ENCODE assay signal across 32 cellular contexts in genomic region chr16:17846030-17846429, GRCh38.
DNase-seq lines count a peak whose midpoint lies in the region; TF ChIP-seq lines count a peak whose summit lies in the region.
"Had no signal": no experiment of that assay in that cellular context is flagged by ENCODE, and none has a peak within 500 bp of the region (broad histone marks: within the 10 kb centered on the region; RNA-seq: fewer than 3 reads in every experiment).

No MANE protein-coding gene starts in this region.

- no peaks in the 10 kb centered on the region for H3K36me3 ChIP-seq in osteoblast (ENCODE audit: insufficient read depth, low read length)
- H3K36me3 ChIP-seq: BE2C; BLaER1; BLaER1 treated with 17β-estradiol and CSF1 and Interleukin-3, amounts not matched to agents 10 nM and 100 nM had no signal

- no peaks in the 10 kb centered on the region for H3K9me3 ChIP-seq in osteoblast (ENCODE audit: low read depth, low read length)
- H3K9me3 ChIP-seq: A549; BE2C; BLaER1; BLaER1 treated with 17β-estradiol and CSF1 and Interleukin-3, amounts not matched to agents 10 nM and 100 nM; Caco-2 had no signal

- no peak overlapping the region for H3K27ac ChIP-seq in osteoblast (ENCODE audit: low read depth, low read length)
- H3K27ac ChIP-seq: 22Rv1; A549; BLaER1; BLaER1 treated with 17β-estradiol and CSF1 and Interleukin-3, amounts not matched to agents 10 nM and 100 nM; C4-2B had no signal

- DNase-seq in NCI-H82 (lab: John Stamatoyannopoulos, UW) (peak; percentile 59), NCI-H82 treated with DMSO at 0.1 percent for 48 hours (lab: John Stamatoyannopoulos, UW; ENCODE audit: unreplicated experiment) (no peak), M059J (ENCODE audit: low read depth) (peak; percentile 36), osteoblast (ENCODE audit: insufficient read length, low spot score, missing footprints) (peak; percentile 38), CD14-positive monocyte (ENCODE audit: low spot score) (no peak), activated T-cell treated with anti-CD3 and anti-CD28 coated beads for 4 hours (no peak)
- DNase-seq: 8988T; ACHN; AML-193; BE2C; C1 segment of cervical spinal cord; Caco-2; Calu3; CD4-positive, alpha-beta memory T cell; CD4-positive, alpha-beta T cell; CD4-positive, CD25-positive, alpha-beta regulatory T cell; CD8-positive, alpha-beta memory T cell; CD8-positive, alpha-beta T cell; COR-L47; DMS 273 treated with DMSO at 0.1 percent for 48 hours; DMS153; DMS53; DMS79; DMS79 treated with DMSO at 0.1 percent for 48 hours; DND-41; EL had no signal

- TF ChIP-seq CTCF in osteoblast (IDR thresholded peaks at IDR 0.05; ENCODE audit: extremely low read depth, low read depth, low read length) (no peak), CD14-positive monocyte (IDR thresholded peaks at IDR 0.05) (no peak)

- no peak overlapping the region for H3K4me2 ChIP-seq in osteoblast (ENCODE audit: insufficient read depth, low read length)
- H3K4me2 ChIP-seq: A549; BLaER1; BLaER1 treated with 17β-estradiol and CSF1 and Interleukin-3, amounts not matched to agents 10 nM and 100 nM had no signal

- H3K79me2 ChIP-seq in osteoblast (ENCODE audit: insufficient read depth, low read length): no peaks in the 10 kb centered on the region

- H2AFZ ChIP-seq in osteoblast (ENCODE audit: low read length): no peak overlapping the region

- H3K4me3 ChIP-seq in osteoblast (ENCODE audit: insufficient read depth, low read length): no peak overlapping the region
- H3K4me3 ChIP-seq: A549; BLaER1; BLaER1 treated with 17β-estradiol and CSF1 and Interleukin-3, amounts not matched to agents 10 nM and 100 nM had no signal

- no peaks in the 10 kb centered on the region for H4K20me1 ChIP-seq in osteoblast (ENCODE audit: insufficient read depth, low read length)
- H4K20me1 ChIP-seq: BLaER1; BLaER1 treated with 17β-estradiol and CSF1 and Interleukin-3, amounts not matched to agents 10 nM and 100 nM had no signal

- H3K27me3 Mint-ChIP-seq in CD14-positive monocyte (ENCODE audit: low read depth in 3 of 3): peaks cover 0 to 4% (median 1%) of the 10 kb centered on the region in 3 donors
- H3K27me3 Mint-ChIP-seq: CD4-positive, alpha-beta T cell had no signal

- H3K4me1 ChIP-seq in osteoblast (ENCODE audit: insufficient read depth, low read length): no peaks in the 10 kb centered on the region
- H3K4me1 ChIP-seq: A549; BE2C; BLaER1; BLaER1 treated with 17β-estradiol and CSF1 and Interleukin-3, amounts not matched to agents 10 nM and 100 nM; Caco-2 had no signal

- intact Hi-C loops in CD14-positive monocyte (cut with micrococcal nuclease): no loop called here

- no peaks in the 10 kb centered on the region for H3K36me3 Mint-ChIP-seq in CD14-positive monocyte
- H3K36me3 Mint-ChIP-seq: CD4-positive, alpha-beta memory T cell; CD4-positive, CD25-positive, alpha-beta regulatory T cell; CD8-positive, alpha-beta memory T cell; CD8-positive, alpha-beta T cell had no signal

- H3K27me3 ChIP-seq in osteoblast (ENCODE audit: insufficient read depth, low read length): peaks cover 6% of the 10 kb centered on the region
- H3K27me3 ChIP-seq: BE2C; BLaER1; BLaER1 treated with 17β-estradiol and CSF1 and Interleukin-3, amounts not matched to agents 10 nM and 100 nM had no signal

- H3K4me1 Mint-ChIP-seq in CD14-positive monocyte: no peaks in the 10 kb centered on the region
- H3K4me1 Mint-ChIP-seq: B cell; CD4-positive, alpha-beta memory T cell; CD4-positive, CD25-positive, alpha-beta regulatory T cell; CD8-positive, alpha-beta memory T cell had no signal

- H3K27ac Mint-ChIP-seq in CD14-positive monocyte: no peak overlapping the region
- H3K27ac Mint-ChIP-seq: B cell; CD4-positive, alpha-beta memory T cell; CD4-positive, alpha-beta T cell; CD4-positive, CD25-positive, alpha-beta regulatory T cell; CD8-positive, alpha-beta memory T cell; CD8-positive, alpha-beta T cell had no signal

- H3K4me3 Mint-ChIP-seq in CD14-positive monocyte: no peak overlapping the region
- H3K4me3 Mint-ChIP-seq: B cell; CD4-positive, alpha-beta memory T cell; CD4-positive, alpha-beta T cell; CD4-positive, CD25-positive, alpha-beta regulatory T cell; CD8-positive, alpha-beta memory T cell; CD8-positive, alpha-beta T cell had no signal

- peaks cover 0 to 5% (median 0%) of the 10 kb centered on the region in 7 donors for H3K9me3 Mint-ChIP-seq in CD14-positive monocyte
- H3K9me3 Mint-ChIP-seq: CD4-positive, alpha-beta T cell; CD8-positive, alpha-beta T cell had no signal

Comparison
In these comparisons a context has a peak if more than half of its experiments do, and no peak if none do; other contexts are left out.
1. DNase-seq: peak in NCI-H82 (single experiment), M059J (single experiment) and osteoblast (single experiment); none in NCI-H82 treated with DMSO at 0.1 percent for 48 hours (single experiment), CD14-positive monocyte (single experiment) and activated T-cell treated with anti-CD3 and anti-CD28 coated beads for 4 hours (single experiment).